In genomic region chr12:124656214-124656516, GRCh38 we compare ENCODE assay signal across 8 cellular contexts.
DNase-seq lines count a peak whose midpoint lies in the region; ATAC-seq, FAIRE-seq and TF ChIP-seq lines count a peak whose summit lies in the region.

No MANE protein-coding gene starts in this region.

- peaks cover 16% of the 10 kb centered on the region for H3K4me1 ChIP-seq in HUES48 (ENCODE audit: control insufficient read depth, insufficient read depth, low read length)
- H3K4me1 ChIP-seq in left lung = peaks cover 19 to 54% of the 10 kb centered on the region in 2 donors

- DNase-seq in caudate nucleus (lab: John Stamatoyannopoulos, UW) (no peak), left lung (no peak), substantia nigra (lab: John Stamatoyannopoulos, UW) (no peak), DMS 273 (lab: John Stamatoyannopoulos, UW; ENCODE audit: unreplicated experiment) (no peak), H4 (ENCODE audit: low spot score) (no peak), urothelium cell line (ENCODE audit: low spot score) (no peak)

- TF ChIP-seq CTCF in left lung (IDR thresholded peaks at IDR 0.05) = no peak

- no peaks in the 10 kb centered on the region for H3K36me3 ChIP-seq in HUES48 (ENCODE audit: control insufficient read depth, insufficient read depth, low read length)
- no peaks in the 10 kb centered on the region for H3K36me3 ChIP-seq in left lung

- H3K4me3 ChIP-seq in HUES48 (ENCODE audit: low read depth, low read length) (no peak overlapping the region), left lung (no peak overlapping the region)

- no peak for FAIRE-seq in urothelium cell line (lab: Jason Lieb, UNC)

- H3K9me3 ChIP-seq in HUES48 (ENCODE audit: control insufficient read depth, insufficient read depth, low read length) (no peaks in the 10 kb centered on the region), left lung (no peaks in the 10 kb centered on the region)

- no peak overlapping the region for H3K9ac ChIP-seq in HUES48 (ENCODE audit: low read depth, low read length)

- H3K27me3 ChIP-seq in HUES48 (ENCODE audit: control insufficient read depth, insufficient read depth, low read length) (no peaks in the 10 kb centered on the region), left lung (no peaks in the 10 kb centered on the region)

- peak overlapping the region; percentile 76 for H3K27ac ChIP-seq in HUES48 (ENCODE audit: low read depth, low read length)
- H3K27ac ChIP-seq in caudate nucleus (ENCODE audit: low read depth, low read length) = peak overlapping the region; percentile 93
- peak overlapping the region; percentile 78 to 87 for H3K27ac ChIP-seq in left lung
- peak overlapping the region; percentile 95 for H3K27ac ChIP-seq in substantia nigra (ENCODE audit: low read depth, low read length, poor library complexity, severe bottlenecking)

- intact Hi-C loops in left lung (cut with DNase I) = no loop called here

- ATAC-seq in left lung (no peak), HG03565 (IDR thresholded peaks at IDR 0.05; ENCODE audit: unreplicated experiment) (no peak)
